16 cellular contexts compared by ENCODE assay signal in the genomic region with DNA sequence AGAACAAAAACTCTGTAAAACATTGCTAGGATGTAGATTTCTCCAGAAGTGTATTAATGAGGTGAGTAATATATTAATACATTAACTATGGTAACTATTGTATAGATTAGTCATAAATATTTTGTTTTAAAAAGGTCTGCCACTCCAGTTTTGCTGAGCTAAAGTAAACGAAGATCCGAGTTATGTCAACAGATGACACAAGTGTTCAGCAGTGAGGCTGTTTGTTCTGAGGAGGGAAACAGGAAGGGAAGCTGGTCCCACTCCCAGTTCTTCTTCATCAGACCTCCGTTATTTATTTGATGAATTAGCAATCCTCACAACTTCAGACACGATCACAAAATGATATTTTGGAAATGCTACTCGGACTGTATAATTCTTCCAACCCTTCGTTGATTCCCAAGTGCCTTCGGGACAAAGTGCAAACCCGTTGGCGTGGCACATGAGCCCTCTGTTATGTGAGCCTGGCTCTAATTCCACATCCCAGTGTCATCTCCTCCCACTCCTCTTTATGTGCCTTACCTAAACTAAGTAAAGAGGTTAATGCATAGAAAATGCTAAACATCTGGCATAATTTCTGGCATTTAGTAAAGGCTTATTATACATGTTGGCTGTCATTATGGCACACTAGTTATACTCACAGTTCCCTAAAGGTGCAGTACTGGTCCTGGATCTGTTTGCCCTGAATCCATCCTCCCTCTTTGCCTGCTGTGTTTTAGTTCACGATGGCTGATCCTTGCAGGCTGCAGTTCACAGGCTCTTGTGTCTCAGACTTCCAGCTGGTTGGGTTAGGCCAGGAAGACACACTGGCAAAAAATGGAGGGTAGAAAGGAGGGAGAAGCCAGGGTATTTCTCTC.
DNase-seq lines count a peak whose midpoint lies in the region; ATAC-seq and FAIRE-seq lines count a peak whose summit lies in the region.
"Had no signal": no experiment of that assay in that cellular context is flagged by ENCODE, and none has a peak within 500 bp of the region (broad histone marks: within the 10 kb centered on the region; RNA-seq: fewer than 3 reads in every experiment).

No MANE protein-coding gene starts in this region.

- DNase-seq in NCI-H345 (lab: John Stamatoyannopoulos, UW) (peak; percentile 4), NCI-H345 treated with DMSO at 0.1 percent for 48 hours (lab: John Stamatoyannopoulos, UW; ENCODE audit: unreplicated experiment) (no peak), SHP77 treated with DMSO at 0.1 percent for 48 hours (lab: John Stamatoyannopoulos, UW) (peak; percentile 85), urothelium cell line (ENCODE audit: low spot score) (no peak), amygdala (lab: John Stamatoyannopoulos, UW) (no peak), ACHN (no peak)
- DNase-seq: activated CD4-positive, alpha-beta T cell treated with anti-CD3 and anti-CD28 coated beads for 1 hour; activated naive CD8-positive, alpha-beta T cell treated with anti-CD3 and anti-CD28 coated beads, Interleukin-2, amount 10 ng/mL, durations not matched to agents 7 days and 5 days; CD8-positive, alpha-beta memory T cell; cerebellar nuclear complex; left ventricle myocardium superior; NCI-H2171; stimulated activated naive CD8-positive, alpha-beta T cell treated with anti-CD3 and anti-CD28 coated beads, Interleukin-15, amount 100 ng/mL, for 72 hours; T-cell had no signal

- FAIRE-seq in islet of Langerhans (lab: Jason Lieb, UNC) (peak; percentile 99), urothelium cell line (lab: Jason Lieb, UNC) (peak; percentile 50)

- in situ Hi-C loops in ACHN (cut with HindIII; ENCODE audit: low pct_ligation_motif_present, low pct_unique_long_range_greater_than_20kb, low sequenced_read_pairs) = no loop called here

- ATAC-seq in HG03097 (IDR thresholded peaks at IDR 0.05; ENCODE audit: low FRiP score, unreplicated experiment) = no peak
- ATAC-seq: left ventricle myocardium superior; stimulated activated naive CD8-positive, alpha-beta T cell treated with anti-CD3 and anti-CD28 coated beads, Interleukin-15, amount 100 ng/mL, for 72 hours; T-cell had no signal

Comparison
In these comparisons a context has a peak if more than half of its experiments do, and no peak if none do; other contexts are left out.
1. DNase-seq: peak in NCI-H345 (single experiment) and SHP77 treated with DMSO at 0.1 percent for 48 hours (single experiment); none in NCI-H345 treated with DMSO at 0.1 percent for 48 hours (single experiment), urothelium cell line (single experiment), amygdala (0 of 56) and ACHN (single experiment).